In genomic region chr7:1748774-1749173, GRCh38 we compare ENCODE assay signal across 18 cellular contexts.
"Had no signal": no experiment of that assay in that cellular context is flagged by ENCODE, and none has a peak within 500 bp of the region (broad histone marks: within the 10 kb centered on the region; RNA-seq: fewer than 3 reads in every experiment).

No MANE protein-coding gene starts in this region.

- H3K36me3 ChIP-seq: lower lobe of right lung, upper lobe of left lung had no signal

- H3K27me3 ChIP-seq: hepatocyte, upper lobe of left lung had no signal

- H3K4me2 ChIP-seq: hepatocyte had no signal

- H2AFZ ChIP-seq: hepatocyte had no signal

- FAIRE-seq: colon had no signal

- H3K27ac ChIP-seq: foreskin keratinocyte, hepatocyte, lower lobe of right lung, upper lobe of left lung had no signal

- H3K4me3 Mint-ChIP-seq: activated CD4-positive, alpha-beta T cell treated with anti-CD3 and anti-CD28 coated beads, Interleukin-2, amount 10 ng/mL, durations not matched to agents 7 days and 5 days; activated CD8-positive, alpha-beta T cell treated with anti-CD3 and anti-CD28 coated beads, Interleukin-2, amount 10 ng/mL, durations not matched to agents 7 days and 5 days; activated T-helper 1 cell treated with anti-CD3 and anti-CD28 coated beads, Interleukin-12 subunit alpha, Interleukin-12 subunit beta, Interleukin-2, Interleukin-4 antibody, amounts not matched to agents 30 ng/mL and 10 ng/mL and 1 ng/mL, durations not matched to agents 14 hours and 24 hours and 36 hours; brain; naive B cell; neural crest cell had no signal

- H3K9me3 Mint-ChIP-seq: activated naive CD4-positive, alpha-beta T cell treated with anti-CD3 and anti-CD28 coated beads, Interleukin-2, amount 50 U/mL, for 72 hours; activated T-helper 1 cell treated with anti-CD3 and anti-CD28 coated beads, Interleukin-12 subunit alpha, Interleukin-12 subunit beta, Interleukin-2, Interleukin-4 antibody, amounts not matched to agents 30 ng/mL and 10 ng/mL and 1 ng/mL, durations not matched to agents 14 hours and 24 hours and 36 hours; brain; neural crest cell had no signal

- H3K4me3 ChIP-seq: hepatocyte, lower lobe of right lung, upper lobe of left lung had no signal

- H3K9me3 ChIP-seq: lower lobe of right lung, upper lobe of left lung had no signal

- DNase-seq: activated CD4-positive, alpha-beta T cell treated with anti-CD3 and anti-CD28 coated beads, Interleukin-2, amount 10 ng/mL, durations not matched to agents 7 days and 5 days; activated gamma-delta T cell; central memory CD4-positive, alpha-beta T cell; effector memory CD4-positive, alpha-beta T cell; foreskin keratinocyte; naive B cell; retina; stimulated activated CD4-positive, alpha-beta T cell treated with anti-CD3 and anti-CD28 coated beads, Interleukin-4, amount 100 ng/mL, for 24 hours; stimulated activated naive CD4-positive, alpha-beta T cell treated with Interleukin-2 at 50 U/mL for 16 hours had no signal

- H3K27ac Mint-ChIP-seq: activated CD4-positive, alpha-beta T cell treated with anti-CD3 and anti-CD28 coated beads, Interleukin-2, amount 10 ng/mL, durations not matched to agents 7 days and 5 days; activated CD8-positive, alpha-beta T cell treated with anti-CD3 and anti-CD28 coated beads, Interleukin-2, amount 10 ng/mL, durations not matched to agents 7 days and 5 days; activated naive CD4-positive, alpha-beta T cell treated with anti-CD3 and anti-CD28 coated beads, Interleukin-2, amount 50 U/mL, for 72 hours; activated T-helper 1 cell treated with anti-CD3 and anti-CD28 coated beads, Interleukin-12 subunit alpha, Interleukin-12 subunit beta, Interleukin-2, Interleukin-4 antibody, amounts not matched to agents 30 ng/mL and 10 ng/mL and 1 ng/mL, durations not matched to agents 14 hours and 24 hours and 36 hours; naive B cell had no signal

- ATAC-seq: activated naive CD4-positive, alpha-beta T cell treated with anti-CD3 and anti-CD28 coated beads, Interleukin-2, amount 50 U/mL, for 72 hours; foreskin keratinocyte; lower lobe of right lung had no signal

- H3K36me3 Mint-ChIP-seq: activated naive CD4-positive, alpha-beta T cell treated with anti-CD3 and anti-CD28 coated beads, Interleukin-2, amount 50 U/mL, for 72 hours; naive B cell had no signal

- H3K79me2 ChIP-seq: hepatocyte had no signal

- H3K4me1 ChIP-seq: foreskin keratinocyte, lower lobe of right lung, upper lobe of left lung had no signal

- H3K4me1 Mint-ChIP-seq: neural crest cell had no signal
